In genomic region chr5:150301901-150302300, GRCh38 we compare ENCODE assay signal across 14 cellular contexts. TPM values are rescaled to one million over a fixed set of nuclear protein-coding genes. Genes with fewer than 3 reads are reported as not detected.
DNase-seq lines count a peak whose midpoint lies in the region; ATAC-seq, FAIRE-seq and TF ChIP-seq lines count a peak whose summit lies in the region.
"Had no signal": no experiment of that assay in that cellular context is flagged by ENCODE, and none has a peak within 500 bp of the region (broad histone marks: within the 10 kb centered on the region; RNA-seq: fewer than 3 reads in every experiment).

No MANE protein-coding gene starts in this region.

- POLR2A ChIA-PET in A673 (lab: Charles Lee; ENCODE audit: low non-redundant PET), result no interaction called here

- ATAC-seq in pancreas, result no peak
- ATAC-seq in omental fat pad (ENCODE audit: low FRiP score), result no peak

- H3K36me3 ChIP-seq in A673 (ENCODE audit: insufficient read depth, low read length, poor library complexity, severe bottlenecking) (no peaks in the 10 kb centered on the region), MM.1S (replicated peaks; ENCODE audit: insufficient read depth, low read length) (no peaks in the 10 kb centered on the region), esophagus (ENCODE audit: control insufficient read depth in 2 of 2, insufficient read depth in 2 of 2, low read length in 1 of 2) (no peaks in the 10 kb centered on the region), neuronal stem cell (replicated peaks in 1 of 2; ENCODE audit: control insufficient read depth in 2 of 2, insufficient read depth in 2 of 2, low read length in 2 of 2) (no peaks in the 10 kb centered on the region), pancreas (no peaks in the 10 kb centered on the region)
- H3K36me3 ChIP-seq: BLaER1 treated with 17β-estradiol and CSF1 and Interleukin-3, amounts not matched to agents 10 nM and 100 nM had no signal

- H3K9me3 ChIP-seq in A673 (ENCODE audit: low read depth, low read length, poor library complexity, severe bottlenecking) (no peaks in the 10 kb centered on the region), MM.1S (replicated peaks; ENCODE audit: insufficient read depth, low read length) (no peaks in the 10 kb centered on the region), esophagus (ENCODE audit: control insufficient read depth in 2 of 2, insufficient read depth in 1 of 2, low read depth in 1 of 2, low read length in 1 of 2) (peaks cover 0 to 1% of the 10 kb centered on the region in 2 donors), neuronal stem cell (replicated peaks in 1 of 2; ENCODE audit: control insufficient read depth in 2 of 2, insufficient read depth in 1 of 2, low read depth in 1 of 2, low read length in 2 of 2) (no peaks in the 10 kb centered on the region), pancreas (no peaks in the 10 kb centered on the region)
- H3K9me3 ChIP-seq: BLaER1 treated with 17β-estradiol and CSF1 and Interleukin-3, amounts not matched to agents 10 nM and 100 nM had no signal

- no peak overlapping the region for H2BK12ac ChIP-seq in neuronal stem cell (ENCODE audit: low read length)

- FAIRE-seq in pancreas (lab: Jason Lieb, UNC), result no peak
- FAIRE-seq: islet of Langerhans had no signal

- intact Hi-C loops in A673 (cut with micrococcal nuclease; ENCODE audit: unreplicated experiment), result no loop called here
- intact Hi-C loops in pancreas (cut with DNase I), result no loop called here

- H3K14ac ChIP-seq in neuronal stem cell (ENCODE audit: low read length), result no peak overlapping the region

- no peaks in the 10 kb centered on the region for H3K9me2 ChIP-seq in MM.1S (replicated peaks; ENCODE audit: insufficient read depth, low read length)

- peak overlapping the region; percentile 80 for H3K4me2 ChIP-seq in MM.1S (ENCODE audit: low read depth, low read length)
- H3K4me2 ChIP-seq in neuronal stem cell (ENCODE audit: insufficient read depth, low read length, poor library complexity, severe bottlenecking), result peak overlapping the region; percentile 85
- H3K4me2 ChIP-seq: BLaER1 treated with 17β-estradiol and CSF1 and Interleukin-3, amounts not matched to agents 10 nM and 100 nM had no signal

- DNase-seq in A673 (ENCODE audit: low spot score), result no peak
- no peak for DNase-seq in MM.1S
- DNase-seq in neuronal stem cell (ENCODE audit: low spot score), result no peak
- no peak for DNase-seq in pancreas
- DNase-seq in retina, result no peak
- DNase-seq in omental fat pad (ENCODE audit: low spot score), result no peak
- no peak for DNase-seq in LoVo (ENCODE audit: low spot score)
- DNase-seq: activated CD4-positive, alpha-beta T cell treated with anti-CD3 and anti-CD28 coated beads for 1 hour; activated gamma-delta T cell; dorsolateral prefrontal cortex; NCI-H187 treated with DMSO at 0.1 percent for 48 hours had no signal

- H2AK5ac ChIP-seq in neuronal stem cell (ENCODE audit: low read depth, low read length), result no peak overlapping the region

- no peak overlapping the region for H4K91ac ChIP-seq in neuronal stem cell (ENCODE audit: low read depth, low read length, poor library complexity)

- H2BK5ac ChIP-seq in neuronal stem cell (ENCODE audit: low read length), result no peak overlapping the region

- CTCF ChIA-PET in A673 (lab: Charles Lee), result no interaction called here

- no peak overlapping the region for H4K8ac ChIP-seq in neuronal stem cell (ENCODE audit: low read depth, low read length)

- no peak overlapping the region for H2BK120ac ChIP-seq in neuronal stem cell (ENCODE audit: low read depth, low read length)

- H3K79me2 ChIP-seq in MM.1S (ENCODE audit: low read length), result no peaks in the 10 kb centered on the region

- H3K4me3 ChIP-seq in A673 (ENCODE audit: low read depth, low read length, poor library complexity, severe bottlenecking) (peak overlapping the region; percentile 28), MM.1S (ENCODE audit: low read length) (peak overlapping the region; percentile 63), esophagus (ENCODE audit: low read depth in 1 of 2, low read length in 2 of 2) (peak overlapping the region; percentile 25 to 42), neuronal stem cell (ENCODE audit: low read length in 2 of 2) (peak overlapping the region in 1 of 2 donors; percentile 60), pancreas (peak overlapping the region in 1 of 4 donors; percentile 47)
- H3K4me3 ChIP-seq: BLaER1 treated with 17β-estradiol and CSF1 and Interleukin-3, amounts not matched to agents 10 nM and 100 nM had no signal

- H3K9ac ChIP-seq in MM.1S (ENCODE audit: low read length), result peak overlapping the region; percentile 55; the same call in 1 of the 2 replicates
- H3K9ac ChIP-seq in neuronal stem cell (ENCODE audit: low read depth, low read length, poor library complexity), result peak overlapping the region; percentile 46
- H3K9ac ChIP-seq: BLaER1 treated with 17β-estradiol and CSF1 and Interleukin-3, amounts not matched to agents 10 nM and 100 nM had no signal

- peak overlapping the region; percentile 32 for H2BK15ac ChIP-seq in neuronal stem cell (ENCODE audit: low read length)

- no peaks in the 10 kb centered on the region for H3K79me1 ChIP-seq in neuronal stem cell (ENCODE audit: low read depth, low read length)

- H3K27ac ChIP-seq in A673 (ENCODE audit: low read depth, low read length, poor library complexity, severe bottlenecking) (no peak overlapping the region), MM.1S (ENCODE audit: low read length) (no peak overlapping the region), esophagus (ENCODE audit: low read depth in 2 of 2, low read length in 1 of 2) (no peak overlapping the region), neuronal stem cell (replicated peaks; ENCODE audit: low read length) (no peak overlapping the region), pancreas (no peak overlapping the region)
- H3K27ac ChIP-seq: BLaER1 treated with 17β-estradiol and CSF1 and Interleukin-3, amounts not matched to agents 10 nM and 100 nM had no signal

- no peaks in the 10 kb centered on the region for H4K20me1 ChIP-seq in MM.1S (ENCODE audit: insufficient read depth, low read length)
- H4K20me1 ChIP-seq: BLaER1 treated with 17β-estradiol and CSF1 and Interleukin-3, amounts not matched to agents 10 nM and 100 nM had no signal

- BruUV-seq in A673 (replicated peaks; lab: Mats Ljungman, UMichigan), result no TSS peak

- peak overlapping the region; percentile 14 for H3K23ac ChIP-seq in neuronal stem cell (ENCODE audit: low read depth, low read length, poor library complexity)

- H3K4me1 ChIP-seq in A673 (ENCODE audit: insufficient read depth, low read length, poor library complexity, severe bottlenecking), result peaks cover 30% of the 10 kb centered on the region
- H3K4me1 ChIP-seq in MM.1S (ENCODE audit: low read length), result peaks cover 21% of the 10 kb centered on the region
- peaks cover 15 to 27% of the 10 kb centered on the region in 2 donors for H3K4me1 ChIP-seq in esophagus (ENCODE audit: control insufficient read depth in 2 of 2, insufficient read depth in 2 of 2, low read length in 1 of 2)
- H3K4me1 ChIP-seq in neuronal stem cell (ENCODE audit: control insufficient read depth in 2 of 2, insufficient read depth in 1 of 2, low read depth in 1 of 2, low read length in 2 of 2), result peaks cover 21 to 36% of the 10 kb centered on the region in 2 donors
- H3K4me1 ChIP-seq in pancreas, result peaks cover 0 to 4% (median 0%) of the 10 kb centered on the region in 3 donors

- WGBS in esophagus, 2 donors, result 19 to 23% methylated on average over 22 of the region's 22 CpGs
- no CpG with 5 or more reads among the region's 22 CpGs for WGBS in neuronal stem cell (ENCODE audit: extremely low coverage in 2 of 2, insufficient read length in 2 of 2, insufficient replicate concordance in 1 of 2), 2 donors
- WGBS in pancreas, 2 donors, result 29 to 35% methylated on average over 22 of the region's 22 CpGs

- peak overlapping the region; percentile 88 for H3K18ac ChIP-seq in neuronal stem cell (ENCODE audit: low read length)

- no peak for TF ChIP-seq CTCF in A673 (conservative IDR thresholded peaks at IDR 0.05; ENCODE audit: low read depth, low read length)
- no peak for TF ChIP-seq CTCF in MM.1S (IDR thresholded peaks at IDR 0.05; ENCODE audit: low read length)
- no peak for TF ChIP-seq CTCF in pancreas (IDR thresholded peaks at IDR 0.05)
- no peak for TF ChIP-seq CTCF in omental fat pad (IDR thresholded peaks at IDR 0.05)

- no peak overlapping the region for H2AFZ ChIP-seq in MM.1S (ENCODE audit: low read length)
- H2AFZ ChIP-seq in neuronal stem cell (ENCODE audit: low read length), result no peak overlapping the region

- no peak overlapping the region for H3K4ac ChIP-seq in neuronal stem cell (ENCODE audit: low read length)

- 0 out of 2 replicates have a peak, but pooled peaks cover 3% of the 10 kb centered on the region for H3F3A ChIP-seq in MM.1S (ENCODE audit: insufficient read depth, low read length)

- H3K27me3 ChIP-seq in A673 (replicated peaks; ENCODE audit: insufficient read depth, low read depth, low read length, poor library complexity), result no peaks in the 10 kb centered on the region
- no peaks in the 10 kb centered on the region for H3K27me3 ChIP-seq in MM.1S (replicated peaks; ENCODE audit: insufficient read depth, low read length)
- no peaks in the 10 kb centered on the region for H3K27me3 ChIP-seq in esophagus (ENCODE audit: control insufficient read depth in 1 of 2, insufficient read depth in 2 of 2, low read length in 2 of 2)
- H3K27me3 ChIP-seq in neuronal stem cell (ENCODE audit: control insufficient read depth in 3 of 3, insufficient read depth in 3 of 3, low read depth in 1 of 3, low read length in 3 of 3), result no peaks in the 10 kb centered on the region
- H3K27me3 ChIP-seq in pancreas, result peaks cover 0 to 6% (median 0%) of the 10 kb centered on the region in 4 donors

RNA-seq across cellular contexts. Expression of gene ARSI, which starts 0.8 kb away (rescaled TPM):
- total RNA-seq in A673 (2021) (0.15 and 0.30 TPM in 2 replicates), pancreas (under 1 TPM in 5 of 6 donors, not detected in 1; 0.14 to 0.87 (median 0.24) TPM), omental fat pad (10 to 100 TPM in 1 of 4 donors, 1 to 10 TPM in 2, under 1 TPM in 1; 0.69 to 43.1 (median 3.6) TPM)
- polyA plus RNA-seq in esophagus (1 to 10 TPM in 1 of 2 donors, under 1 TPM in 1; 0.77 to 1.6 TPM), pancreas (not detected)
- polyA plus RNA-seq in neuronal stem cell (2013, experiment 1 of 2), result 2.6 TPM
- 2.5 TPM for polyA plus RNA-seq in neuronal stem cell (2013, experiment 2 of 2)

RNA-seq across cellular contexts. Expression of gene CAMK2A, which starts 12.3 kb away (rescaled TPM):
- total RNA-seq in A673 (2021), result not detected in 2 replicates
- polyA plus RNA-seq in esophagus, result under 1 TPM; 0.11 to 0.24 TPM
- 0.49 TPM for polyA plus RNA-seq in neuronal stem cell (2013, experiment 1 of 2)
- polyA plus RNA-seq in neuronal stem cell (2013, experiment 2 of 2), result 0.58 TPM
- under 1 TPM in 4 of 6 donors, not detected in 2; 0.03 to 0.19 (median 0.06) TPM for total RNA-seq in pancreas
- polyA plus RNA-seq in pancreas, result under 1 TPM in 1 of 2 donors, not detected in 1; 0.12 TPM
- total RNA-seq in omental fat pad, result 1 to 10 TPM in 1 of 4 donors, under 1 TPM in 1, not detected in 2; 0.28 to 2.9 TPM

RNA-seq across cellular contexts. Expression of gene TCOF1, which starts 55.6 kb away (rescaled TPM):
- total RNA-seq in A673 (2021), result 109 TPM in 2 replicates
- polyA plus RNA-seq in esophagus, result 10 to 100 TPM; 13.0 to 13.5 TPM
- 32.1 TPM for polyA plus RNA-seq in neuronal stem cell (2013, experiment 1 of 2)
- polyA plus RNA-seq in neuronal stem cell (2013, experiment 2 of 2), result 32.7 TPM
- 10 to 100 TPM in 5 of 6 donors, 1 to 10 TPM in 1; 8.7 to 19.5 (median 12.8) TPM for total RNA-seq in pancreas
- 10 to 100 TPM; 15.8 to 19.9 TPM for polyA plus RNA-seq in pancreas
- 10 to 100 TPM; 17.5 to 36.5 (median 20.3) TPM for total RNA-seq in omental fat pad
